ENCODE assay signal across 9 cellular contexts in genomic region chr12:9751204-9752144, GRCh38. TPM values are rescaled to one million over a fixed set of nuclear protein-coding genes. Genes with fewer than 3 reads are reported as not detected.
A peak's percentile ranks its signal among the peaks of the same experiment; 100 is the strongest.
DNase-seq lines count a peak whose midpoint lies in the region; ATAC-seq and TF ChIP-seq lines count a peak whose summit lies in the region.
"Had no signal": no experiment of that assay in that cellular context is flagged by ENCODE, and none has a peak within 500 bp of the region (broad histone marks: within the 10 kb centered on the region; RNA-seq: fewer than 3 reads in every experiment).

No MANE protein-coding gene starts in this region.

- ATAC-seq in HG03521 (IDR thresholded peaks at IDR 0.05; ENCODE audit: unreplicated experiment), result no peak
- ATAC-seq in HG03139 (IDR thresholded peaks at IDR 0.05; ENCODE audit: unreplicated experiment), result no peak
- no peak for ATAC-seq in GM19395 (IDR thresholded peaks at IDR 0.05; ENCODE audit: unreplicated experiment)

- H3K4me3 ChIP-seq in AG09309 (ENCODE audit: control insufficient read depth, low read depth, low read length) (no peak overlapping the region), HEK293 (ENCODE audit: low read depth, low read length) (no peak overlapping the region), astrocyte of the cerebellum (ENCODE audit: low read depth, low read length) (no peak overlapping the region)

- H3K9me3 ChIP-seq in HEK293 (ENCODE audit: control insufficient read depth, insufficient read depth, low read depth, low read length), result no peaks in the 10 kb centered on the region

- TF ChIP-seq CTCF in AG09309 (IDR thresholded peaks at IDR 0.05; ENCODE audit: control insufficient read depth, insufficient read depth, low read depth, low read length, missing control alignments), result peak; percentile 41
- no peak for TF ChIP-seq CTCF in HEK293 (tag by site-specific recombination; IDR thresholded peaks at IDR 0.05)
- TF ChIP-seq CTCF in RWPE1 (conservative IDR thresholded peaks at IDR 0.05; ENCODE audit: low read depth), result no peak
- TF ChIP-seq CTCF in astrocyte of the cerebellum (IDR thresholded peaks at IDR 0.05; ENCODE audit: low read depth, low read length, missing control alignments), result peak; percentile 24

- POLR2A ChIA-PET in HEK293 (lab: Yijun Ruan, JAX), result no interaction called here
- POLR2A ChIA-PET in RWPE1 (lab: Yijun Ruan, JAX; ENCODE audit: low non-redundant PET), result no interaction called here

- no peaks in the 10 kb centered on the region for H3K4me1 ChIP-seq in HEK293 (ENCODE audit: control insufficient read depth, insufficient read depth, low read length)

- H3K27ac ChIP-seq in HEK293 (ENCODE audit: extremely low read depth, low read depth, low read length), result no peak overlapping the region
- H3K27ac ChIP-seq in RWPE1, result no peak overlapping the region

- DNase-seq in AG09309 (ENCODE audit: low read depth), result no peak
- peak; percentile 7 for DNase-seq in RWPE1 (ENCODE audit: low spot score)
- no peak for DNase-seq in astrocyte of the cerebellum (ENCODE audit: low read depth)
- DNase-seq in myocyte (ENCODE audit: low read depth), result peak; percentile 34

- in situ Hi-C loops in astrocyte of the cerebellum (cut with HindIII; ENCODE audit: low sequenced_read_pairs), result no loop called here

- CTCF ChIA-PET in HEK293 (lab: Yijun Ruan, JAX) (interaction anchor here (0.5 to 6.4 kb wide), 42 partner anchors 9 to 1732 kb away, joined by 3 to 99 read pairs (median 5); partner anchors contain the start of genes CD69, CLEC12B, CLEC1B and CLEC7A), RWPE1 (lab: Yijun Ruan, JAX) (interaction anchor here (0.5 to 3.0 kb wide), 17 partner anchors 9 to 996 kb away, joined by 3 to 23 read pairs (median 4); partner anchors contain the start of gene CD69)

- no peaks in the 10 kb centered on the region for H3K36me3 ChIP-seq in HEK293 (ENCODE audit: control insufficient read depth in 2 of 2, insufficient read depth in 1 of 2, low read length in 2 of 2)

TF ChIP-seq in HEK293, 187 proteins besides CTCF, POLR2A, EP300 and RAD21:
- peak; percentile 79 for TF ChIP-seq ZNF596 (tag by site-specific recombination; IDR thresholded peaks at IDR 0.05)
- no peak for TF ChIP-seq ZNF214 (tag by site-specific recombination; IDR thresholded peaks at IDR 0.05; ENCODE audit: borderline replicate concordance)
- peak; percentile 45; the same call in 1 of the 2 replicates for TF ChIP-seq PRDM1 (tag by site-specific recombination; IDR thresholded peaks at IDR 0.05)

RNA-seq across cellular contexts. Expression of gene CD69, which starts 9.2 kb away (rescaled TPM):
- not detected in 2 replicates for total RNA-seq in myocyte
- polyA plus RNA-seq in myocyte (2012), result not detected

RNA-seq across cellular contexts. Expression of gene CLECL1, which starts 18.6 kb away (rescaled TPM):
- total RNA-seq in myocyte, result not detected in 2 replicates
- not detected for polyA plus RNA-seq in myocyte (2012)
- total RNA-seq: urinary bladder had no signal

Comparison
In these comparisons a context has a peak if more than half of its experiments do, and no peak if none do; other contexts are left out.
1. DNase-seq: peak in RWPE1 (single experiment) and myocyte (single experiment); none in AG09309 (single experiment) and astrocyte of the cerebellum (single experiment).
2. CTCF ChIP-seq: peak in AG09309 (single experiment) and astrocyte of the cerebellum (single experiment); none in HEK293 (single experiment) and RWPE1 (single experiment).